In genomic region chr10:106089855-106090254, GRCh38 we compare ENCODE assay signal across 8 cellular contexts.
"Had no signal": no experiment of that assay in that cellular context is flagged by ENCODE, and none has a peak within 500 bp of the region (broad histone marks: within the 10 kb centered on the region; RNA-seq: fewer than 3 reads in every experiment).

No MANE protein-coding gene starts in this region.

- FAIRE-seq: G401.6, GM12878, GM12891, GM12892, GM18507, GM19239 had no signal

- DNase-seq: GDM1, GF-D8 had no signal

- H3K4me3 ChIP-seq: GM12878 had no signal

- ATAC-seq: GM12878 had no signal
